ENCODE assay signal across 1 cellular context in genomic region chr3:127747751-127748521, GRCh38.
TF ChIP-seq lines count a peak whose summit lies in the region.

No MANE protein-coding gene starts in this region.

TF ChIP-seq in A549, 52 proteins besides CTCF, POLR2A, EP300 and RAD21 (continued from another document):
- TF ChIP-seq EHMT2 (IDR thresholded peaks at IDR 0.05; ENCODE audit: low read depth), result no peak
- TF ChIP-seq HEYL (CRISPR knock-in tag; IDR thresholded peaks at IDR 0.05), result no peak
- no peak for TF ChIP-seq POLR2AphosphoS2 (conservative IDR thresholded peaks at IDR 0.05; ENCODE audit: low read length)
- TF ChIP-seq SREBF2 (IDR thresholded peaks at IDR 0.05), result no peak
- TF ChIP-seq KDM1A (IDR thresholded peaks at IDR 0.05; ENCODE audit: low read depth), result no peak
- TF ChIP-seq NR3C1 (IDR thresholded peaks at IDR 0.05), result no peak
- TF ChIP-seq FOSB (CRISPR knock-in tag; IDR thresholded peaks at IDR 0.05), result peak; percentile 52; the same call in 1 of the 2 replicates
- no peak for TF ChIP-seq HDAC2 (IDR thresholded peaks at IDR 0.05)
- peak; percentile 21; the same call in 1 of the 2 replicates for TF ChIP-seq NFE2L2 (conservative IDR thresholded peaks at IDR 0.05; ENCODE audit: low read length)
- peak; percentile 83 for TF ChIP-seq JUNB (IDR thresholded peaks at IDR 0.05)
- 0 out of 2 replicates have a peak, but pooled peaks have one; percentile 24 for TF ChIP-seq PBX3 (IDR thresholded peaks at IDR 0.05)
- no peak for TF ChIP-seq REST (IDR thresholded peaks at IDR 0.05)
- TF ChIP-seq RFX5 (IDR thresholded peaks at IDR 0.05), result peak; percentile 34; the same call in 1 of the 2 replicates
- TF ChIP-seq CBX2 (IDR thresholded peaks at IDR 0.05; ENCODE audit: borderline replicate concordance, low read depth), result no peak
- TF ChIP-seq HES2 (IDR thresholded peaks at IDR 0.05), result no peak
- TF ChIP-seq E2F6 (IDR thresholded peaks at IDR 0.05; ENCODE audit: borderline replicate concordance, low read depth), result peak; percentile 17; the same call in 1 of the 2 replicates
- TF ChIP-seq ZNF302 (CRISPR knock-in tag; IDR thresholded peaks at IDR 0.05), result no peak
- TF ChIP-seq RCOR1 (IDR thresholded peaks at IDR 0.05; ENCODE audit: low read depth, low read length), result no peak
- TF ChIP-seq HOXB5 (CRISPR knock-in tag; IDR thresholded peaks at IDR 0.05), result peak; percentile 75; the same call in 1 of the 2 replicates
- no peak for TF ChIP-seq CBX8 (IDR thresholded peaks at IDR 0.05)
- TF ChIP-seq CEBPB (IDR thresholded peaks at IDR 0.05), result no peak
- peak; percentile 54; the same call in 1 of the 2 replicates for TF ChIP-seq GATA3 (IDR thresholded peaks at IDR 0.05; ENCODE audit: borderline replicate concordance)
- no peak for TF ChIP-seq RNF2 (IDR thresholded peaks at IDR 0.05; ENCODE audit: borderline replicate concordance, low read depth)
- 0 out of 2 replicates have a peak, but pooled peaks have one; percentile 37 for TF ChIP-seq MYC (IDR thresholded peaks at IDR 0.05; ENCODE audit: borderline replicate concordance, low read length)
- 0 out of 2 replicates have a peak, but pooled peaks have one; percentile 21 for TF ChIP-seq MAZ (IDR thresholded peaks at IDR 0.05; ENCODE audit: borderline replicate concordance, low read depth, low read length)
- TF ChIP-seq FOXS1 (CRISPR knock-in tag; IDR thresholded peaks at IDR 0.05), result peak; percentile 87; the same call in 1 of the 2 replicates
- peak; percentile 44; the same call in 1 of the 2 replicates for TF ChIP-seq HOXB13 (CRISPR knock-in tag; IDR thresholded peaks at IDR 0.05; ENCODE audit: low read depth)
- peak; percentile 70; the same call in 1 of the 2 replicates for TF ChIP-seq EHF (CRISPR knock-in tag; IDR thresholded peaks at IDR 0.05)
- peak; percentile 73 for TF ChIP-seq MAX (IDR thresholded peaks at IDR 0.05)
- no peak for TF ChIP-seq ZSCAN20 (CRISPR knock-in tag; IDR thresholded peaks at IDR 0.05)
- no peak for TF ChIP-seq HMGXB4 (CRISPR knock-in tag; IDR thresholded peaks at IDR 0.05; ENCODE audit: borderline replicate concordance)
- no peak for TF ChIP-seq HOXA7 (CRISPR knock-in tag; IDR thresholded peaks at IDR 0.05)
- no peak for TF ChIP-seq NPAS2 (CRISPR knock-in tag; IDR thresholded peaks at IDR 0.05; ENCODE audit: borderline replicate concordance)
- 0 out of 2 replicates have a peak, but pooled peaks have one; percentile 37 for TF ChIP-seq RARB (CRISPR knock-in tag; IDR thresholded peaks at IDR 0.05)
- peak; percentile 35 for TF ChIP-seq MAFK (IDR thresholded peaks at IDR 0.05; ENCODE audit: partially characterized antibody)
- TF ChIP-seq ZFP36 (IDR thresholded peaks at IDR 0.05; ENCODE audit: borderline replicate concordance, partially characterized antibody), result peak; percentile 34
- TF ChIP-seq ESRRA (IDR thresholded peaks at IDR 0.05; ENCODE audit: borderline replicate concordance, low read length), result no peak
- TF ChIP-seq ATOH8 (CRISPR knock-in tag; IDR thresholded peaks at IDR 0.05; ENCODE audit: low read depth), result peak; percentile 94
- TF ChIP-seq ELK1 (IDR thresholded peaks at IDR 0.05; ENCODE audit: low read depth, low read length), result no peak
- TF ChIP-seq JUN (IDR thresholded peaks at IDR 0.05), result peak; percentile 67 to 86; a peak in 4 of 5 replicates
- no peak for TF ChIP-seq CHD4 (IDR thresholded peaks at IDR 0.05; ENCODE audit: borderline replicate concordance)
- no peak for TF ChIP-seq ZC3H11A (IDR thresholded peaks at IDR 0.05)
- no peak for TF ChIP-seq PHF8 (IDR thresholded peaks at IDR 0.05; ENCODE audit: borderline replicate concordance, low read depth)
- no peak for TF ChIP-seq USF2 (IDR thresholded peaks at IDR 0.05)
- TF ChIP-seq FOSL2 (IDR thresholded peaks at IDR 0.05), result peak; percentile 51
- peak; percentile 87 for TF ChIP-seq FOSL2 (CRISPR knock-in tag; IDR thresholded peaks at IDR 0.05)
- TF ChIP-seq SMC3 (IDR thresholded peaks at IDR 0.05), result peak; percentile 72
